ENCODE assay signal across 7 cellular contexts in the genomic region with DNA sequence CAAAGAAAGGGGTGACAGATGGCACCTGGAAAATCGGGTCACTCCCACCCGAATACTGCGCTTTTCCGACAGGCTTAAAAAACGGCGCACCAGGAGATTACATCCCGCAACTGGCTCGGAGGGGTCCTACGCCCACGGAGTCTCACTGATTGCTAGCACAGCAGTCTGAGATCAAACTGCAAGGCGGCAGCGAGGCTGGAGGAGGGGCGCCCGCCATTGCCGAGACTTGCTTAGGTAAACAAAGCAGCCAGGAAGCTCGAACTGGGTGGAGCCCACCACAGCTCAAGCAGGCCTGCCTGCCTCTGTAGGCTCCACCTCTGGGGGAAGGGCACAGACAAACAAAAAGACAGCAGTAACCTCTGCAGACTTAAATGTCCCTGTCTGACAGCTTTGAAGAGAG.
DNase-seq lines count a peak whose midpoint lies in the region; TF ChIP-seq lines count a peak whose summit lies in the region.
"Not testable (repeated sequence)": the region's sequence is repeated elsewhere in the genome, so short reads cannot be mapped to it uniquely, and the experiment has no call there.

No MANE protein-coding gene starts in this region.

- H3K9me2 ChIP-seq in PC-9 (ENCODE audit: insufficient read depth); hepatocyte (replicated peaks; ENCODE audit: insufficient read depth): not testable (repeated sequence)

- CTCF ChIA-PET in PC-9 (lab: Charles Lee): not testable (repeated sequence)

- not testable (repeated sequence) for H3K79me1 ChIP-seq in H9 (ENCODE audit: insufficient read depth, low read depth, low read length, poor library complexity, severe bottlenecking)

- not testable (repeated sequence) for H4K91ac ChIP-seq in H9 (ENCODE audit: insufficient read length, low read depth, low read length)

- no CpG with 5 or more reads among the region's 16 CpGs for WGBS in H9 (ENCODE audit: extremely low coverage, insufficient read length, low lambda C conversion rate)
- WGBS in hepatocyte (ENCODE audit: low lambda C conversion rate, missing lambda C conversion rate): 42% methylated on average over 16 of the region's 16 CpGs
- WGBS in lower leg skin, 2 donors: 58 to 69% methylated on average over 16 of the region's 16 CpGs

- not testable (repeated sequence) for H2BK5ac ChIP-seq in H9 (ENCODE audit: insufficient read length, low read length)

- H2BK120ac ChIP-seq in H9 (ENCODE audit: low read depth, low read length, poor library complexity, severe bottlenecking): not testable (repeated sequence)

- H2BK15ac ChIP-seq in H9 (ENCODE audit: low read depth, low read length): not testable (repeated sequence)

- H3K4me1 Mint-ChIP-seq in H9: peaks cover 17 to 22% of the 10 kb centered on the region in 2 experiments

- not testable (repeated sequence) for TF ChIP-seq POLR2A in lower leg skin (IDR thresholded peaks at IDR 0.05)

- not testable (repeated sequence) for H3K9me3 ChIP-seq in H9 (ENCODE audit: control insufficient read depth, low read depth, low read length); PC-9 (ENCODE audit: insufficient read depth, low read depth); colonic mucosa; hepatocyte (ENCODE audit: low read depth); neuron (ENCODE audit: low read length)

- H3K79me2 ChIP-seq in H9 (ENCODE audit: insufficient read depth, low read length); PC-9 (ENCODE audit: low read depth); hepatocyte: not testable (repeated sequence)

- not testable (repeated sequence) for H3K18ac ChIP-seq in H9 (ENCODE audit: insufficient read length, low read depth, low read length)

- not testable (repeated sequence) for H3K9me3 Mint-ChIP-seq in H9

- BruUV-seq in PC-9 (replicated peaks; lab: Mats Ljungman, UMichigan): not testable (repeated sequence)

- peak overlapping the region in 2 of 3 experiments; percentile 94 to 97; a peak in 3 of 7 replicates for H3K27ac Mint-ChIP-seq in H9

- not testable (repeated sequence) for H4K5ac ChIP-seq in H9 (ENCODE audit: insufficient read length, low read depth, low read length)

- H3K23me2 ChIP-seq in H9 (ENCODE audit: insufficient read length, low read depth, low read length, poor library complexity, severe bottlenecking): not testable (repeated sequence)

- H2BK12ac ChIP-seq in H9 (ENCODE audit: insufficient read length, low read depth, low read length): not testable (repeated sequence)

- peak overlapping the region; percentile 77 to 84 for H3K4me3 Mint-ChIP-seq in H9

- not testable (repeated sequence) for H3F3A ChIP-seq in PC-9 (ENCODE audit: insufficient read depth, low read depth)

- not testable (repeated sequence) for H3K36me3 ChIP-seq in PC-9 (ENCODE audit: low read depth); colonic mucosa; hepatocyte (replicated peaks; ENCODE audit: insufficient read depth, low read depth); neuron (ENCODE audit: insufficient read depth, low read length)

- H3K23ac ChIP-seq in H9 (ENCODE audit: insufficient read length, low read depth, low read length): not testable (repeated sequence)

- H2AK5ac ChIP-seq in H9 (ENCODE audit: insufficient read length, low read length): not testable (repeated sequence)

- H3K27ac ChIP-seq in H9 (ENCODE audit: insufficient read length, low read depth, low read length); PC-9; colonic mucosa; hepatocyte: not testable (repeated sequence)

- not testable (repeated sequence) for H3K36me3 Mint-ChIP-seq in H9 (ENCODE audit: insufficient read depth in 1 of 3, low read depth in 3 of 3)

- not testable (repeated sequence) for DNase-seq in H9; PC-9; hepatocyte (ENCODE audit: low spot score); lower leg skin (ENCODE audit: low spot score in 2 of 2)
- peak; percentile 11 for DNase-seq in NCI-H2171 treated with DMSO at 0.1 percent for 48 hours (lab: John Stamatoyannopoulos, UW)
- DNase-seq in colonic mucosa: peak; percentile 41

- H3K4me2 ChIP-seq in H9 (ENCODE audit: insufficient read depth, insufficient read length, low read length): peak overlapping the region; percentile 40
- H3K4me2 ChIP-seq in PC-9: peak overlapping the region; percentile 46
- H3K4me2 ChIP-seq in hepatocyte: peak overlapping the region; percentile 64

- TF ChIP-seq CTCF in H9 (conservative IDR thresholded peaks at IDR 0.05); PC-9 (conservative IDR thresholded peaks at IDR 0.05); colonic mucosa (IDR thresholded peaks at IDR 0.05); hepatocyte (IDR thresholded peaks at IDR 0.05; ENCODE audit: poor library complexity); lower leg skin (IDR thresholded peaks at IDR 0.05): not testable (repeated sequence)

- H3K14ac ChIP-seq in H9 (ENCODE audit: insufficient read depth, low read length): not testable (repeated sequence)

- not testable (repeated sequence) for H2AFZ ChIP-seq in H9 (ENCODE audit: low read length); PC-9; hepatocyte
- peak overlapping the region; percentile 54 for H2AFZ ChIP-seq in neuron (ENCODE audit: low read depth, low read length)

- H2BK20ac ChIP-seq in H9 (ENCODE audit: low read depth, low read length, poor library complexity, severe bottlenecking): not testable (repeated sequence)

- not testable (repeated sequence) for H3K27me3 ChIP-seq in H9 (ENCODE audit: insufficient read depth, low read length); colonic mucosa; hepatocyte; neuron (ENCODE audit: insufficient read depth, low read length)
- peaks cover 29% of the 10 kb centered on the region; the same call in 1 of the 2 replicates for H3K27me3 ChIP-seq in PC-9 (ENCODE audit: insufficient read depth, low read depth)

- H3K4ac ChIP-seq in H9 (ENCODE audit: low read depth, low read length): not testable (repeated sequence)

- H3K56ac ChIP-seq in H9 (ENCODE audit: insufficient read length, low read depth, low read length): not testable (repeated sequence)

- H4K20me1 ChIP-seq in H9 (ENCODE audit: control insufficient read depth, insufficient read depth, insufficient read length); PC-9 (ENCODE audit: insufficient read depth); hepatocyte (ENCODE audit: insufficient read depth, poor library complexity, severe bottlenecking): not testable (repeated sequence)

- POLR2A ChIA-PET in PC-9 (lab: Charles Lee; ENCODE audit: unreplicated experiment): not testable (repeated sequence)

- not testable (repeated sequence) for H4K8ac ChIP-seq in H9 (replicated peaks; ENCODE audit: insufficient read length, low read depth, low read length)

- H3T11ph ChIP-seq in H9 (ENCODE audit: low read length): not testable (repeated sequence)

- not testable (repeated sequence) for H3K4me3 ChIP-seq in PC-9; colonic mucosa; hepatocyte; neuron (ENCODE audit: low read length)
- H3K4me3 ChIP-seq in lower leg skin (ENCODE audit: low read depth, poor library complexity, severe bottlenecking): peak overlapping the region; percentile 2

- not testable (repeated sequence) for H3K4me1 ChIP-seq in H9 (ENCODE audit: insufficient read depth, low read length); PC-9 (replicated peaks; ENCODE audit: insufficient read depth); colonic mucosa; hepatocyte (ENCODE audit: insufficient read depth); neuron (ENCODE audit: insufficient read depth, low read length)

- intact Hi-C loops in PC-9 (cut with micrococcal nuclease; ENCODE audit: unreplicated experiment); colonic mucosa (cut with DNase I); lower leg skin (cut with DNase I; ENCODE audit: low total_unique reads): not testable (repeated sequence)

- H3K9ac ChIP-seq in H9 (ENCODE audit: extremely low read depth, insufficient read length, low read length); colonic mucosa (ENCODE audit: low read depth in 2 of 2, low read length in 2 of 2): not testable (repeated sequence)

- not testable (repeated sequence) for H3K27me3 Mint-ChIP-seq in H9 (ENCODE audit: low read depth)
